Comparison of ENCODE assay signal across 22 cellular contexts in genomic region chr6:154792761-154793160, GRCh38. TPM values are rescaled to one million over a fixed set of nuclear protein-coding genes. Genes with fewer than 3 reads are reported as not detected.
A peak's percentile ranks its signal among the peaks of the same experiment; 100 is the strongest.
DNase-seq lines count a peak whose midpoint lies in the region; ATAC-seq and TF ChIP-seq lines count a peak whose summit lies in the region.
"Had no signal": no experiment of that assay in that cellular context is flagged by ENCODE, and none has a peak within 500 bp of the region (broad histone marks: within the 10 kb centered on the region; RNA-seq: fewer than 3 reads in every experiment).

No MANE protein-coding gene starts in this region.

- intact Hi-C loops in Calu3 (cut with micrococcal nuclease; ENCODE audit: unreplicated experiment) = no loop called here

- peak; percentile 17 for DNase-seq in Calu3
- DNase-seq in HS-5 (ENCODE audit: low read depth) = peak; percentile 15
- peak; percentile 6 for DNase-seq in adipocyte (ENCODE audit: low read depth)
- DNase-seq in myocyte (ENCODE audit: low read depth) = peak; percentile 47
- no peak for DNase-seq in NCI-H446 treated with DMSO at 0.1 percent for 48 hours (lab: John Stamatoyannopoulos, UW)
- no peak for DNase-seq in AG20443 (ENCODE audit: low spot score)
- DNase-seq: activated CD4-positive, alpha-beta memory T cell treated with anti-CD3 and anti-CD28 coated beads for 36 hours; activated naive CD4-positive, alpha-beta T cell; anterior cingulate cortex; DND-41; effector CD4-positive, alpha-beta T cell; esophagus squamous epithelium; H9; NCI-H1694 treated with DMSO at 0.1 percent for 48 hours; NCI-H748 treated with DMSO at 0.1 percent for 48 hours; nephron progenitor cell; stimulated activated naive CD4-positive, alpha-beta T cell treated with Interleukin-2 at 50 U/mL for 16 hours; thyroid gland had no signal

- no peaks in the 10 kb centered on the region for H3K27me3 ChIP-seq in adipocyte (replicated peaks; ENCODE audit: control insufficient read depth, insufficient read depth, low read length)
- H3K27me3 ChIP-seq: esophagus squamous epithelium, SJSA1, thyroid gland had no signal

- no peak overlapping the region for H3K9ac ChIP-seq in adipocyte (ENCODE audit: low read length)

- no peak overlapping the region for H3K4me3 ChIP-seq in adipocyte (ENCODE audit: low read length)
- H3K4me3 ChIP-seq: esophagus squamous epithelium, SJSA1, thyroid gland had no signal

- no peaks in the 10 kb centered on the region for H3K27me3 Mint-ChIP-seq in Calu3 (ENCODE audit: unreplicated experiment)
- H3K27me3 Mint-ChIP-seq: activated CD4-positive, alpha-beta memory T cell treated with anti-CD3 and anti-CD28 coated beads for 36 hours had no signal

- no peak for TF ChIP-seq CTCF in Calu3 (IDR thresholded peaks at IDR 0.05; ENCODE audit: unreplicated experiment)

- H3K4me3 Mint-ChIP-seq in Calu3 (ENCODE audit: low read depth, unreplicated experiment) = no peak overlapping the region
- H3K4me3 Mint-ChIP-seq: activated CD4-positive, alpha-beta memory T cell treated with anti-CD3 and anti-CD28 coated beads for 36 hours; H9; nephron progenitor cell had no signal

- no peaks in the 10 kb centered on the region for H3K9me3 ChIP-seq in adipocyte (ENCODE audit: control insufficient read depth, low read length)
- H3K9me3 ChIP-seq: esophagus squamous epithelium, SJSA1, thyroid gland had no signal

- H3K4me1 Mint-ChIP-seq in Calu3 (ENCODE audit: low read depth, unreplicated experiment) = peaks cover 13% of the 10 kb centered on the region
- H3K4me1 Mint-ChIP-seq: H9, nephron progenitor cell had no signal

- CTCF ChIA-PET in Calu3 (lab: Charles Lee) = interaction anchor here (0.6 kb wide), 1 partner anchor 55 kb away, joined by 3 read pairs; no protein-coding TSS in a partner anchor

- no TSS peak for BruUV-seq in Calu3 (replicated peaks; lab: Mats Ljungman, UMichigan)

- no peak overlapping the region for H3K27ac Mint-ChIP-seq in Calu3 (ENCODE audit: unreplicated experiment)
- H3K27ac Mint-ChIP-seq: activated CD4-positive, alpha-beta memory T cell treated with anti-CD3 and anti-CD28 coated beads for 36 hours; H9; nephron progenitor cell had no signal

- no peaks in the 10 kb centered on the region for H3K9me3 Mint-ChIP-seq in Calu3 (ENCODE audit: low read depth, unreplicated experiment)
- H3K9me3 Mint-ChIP-seq: activated CD4-positive, alpha-beta memory T cell treated with anti-CD3 and anti-CD28 coated beads for 36 hours; H9; nephron progenitor cell had no signal

- H3K4me1 ChIP-seq in adipocyte (ENCODE audit: control insufficient read depth, insufficient read depth, low read length) = peaks cover 20% of the 10 kb centered on the region
- H3K4me1 ChIP-seq: SJSA1, thyroid gland had no signal

- H3K36me3 Mint-ChIP-seq in Calu3 (ENCODE audit: insufficient read depth, unreplicated experiment) = peaks cover 7% of the 10 kb centered on the region

- no peak for ATAC-seq in GM21515 (IDR thresholded peaks at IDR 0.05; ENCODE audit: unreplicated experiment)
- ATAC-seq in HG03108 (IDR thresholded peaks at IDR 0.05; ENCODE audit: unreplicated experiment) = no peak
- ATAC-seq: HepG2 had no signal

- H3K36me3 ChIP-seq in adipocyte (ENCODE audit: control insufficient read depth, insufficient read depth, low read length, severe bottlenecking) = peaks cover 40% of the 10 kb centered on the region
- H3K36me3 ChIP-seq: thyroid gland had no signal

RNA-seq across cellular contexts. Expression of gene SCAF8, which starts 59.5 kb away (rescaled TPM):
- total RNA-seq in Calu3 (2022) (28.0 and 28.6 TPM in 2 replicates), myocyte (29.2 and 35.7 TPM in 2 replicates)
- polyA plus RNA-seq in myocyte (2012) = 11.7 TPM

Comparison
In these comparisons a context has a peak if more than half of its experiments do, and no peak if none do; other contexts are left out.
1. DNase-seq: peak in Calu3 (single experiment), HS-5 (single experiment), adipocyte (single experiment) and myocyte (single experiment); none in NCI-H446 treated with DMSO at 0.1 percent for 48 hours (single experiment) and AG20443 (single experiment).